33 cellular contexts compared by ENCODE assay signal in genomic region chr13:32224916-32225315, GRCh38.
DNase-seq lines count a peak whose midpoint lies in the region; ATAC-seq and TF ChIP-seq lines count a peak whose summit lies in the region.
"Had no signal": no experiment of that assay in that cellular context is flagged by ENCODE, and none has a peak within 500 bp of the region (broad histone marks: within the 10 kb centered on the region; RNA-seq: fewer than 3 reads in every experiment).

No MANE protein-coding gene starts in this region.

- no peaks in the 10 kb centered on the region for H3K36me3 Mint-ChIP-seq in GM23338 (ENCODE audit: low read depth)
- H3K36me3 Mint-ChIP-seq: CD8-positive, alpha-beta T cell; naive B cell; stimulated activated memory B cell treated with anti-CD40 and anti-IgM and Interleukin-4, amounts not matched to agents 10 μg/mL and 1 μg/mL and 100 μg/mL, for 72 hours; WTC11 had no signal

- no peak for TF ChIP-seq EP300 in gastroesophageal sphincter (IDR thresholded peaks at IDR 0.05)
- no peak for TF ChIP-seq EP300 in sigmoid colon (IDR thresholded peaks at IDR 0.05)

- H4K20me1 ChIP-seq in GM23338 (replicated peaks; ENCODE audit: insufficient read depth): no peaks in the 10 kb centered on the region

- H3K27me3 ChIP-seq in gastroesophageal sphincter: no peaks in the 10 kb centered on the region
- H3K27me3 ChIP-seq in sigmoid colon: no peaks in the 10 kb centered on the region
- no peaks in the 10 kb centered on the region for H3K27me3 ChIP-seq in GM23338 (ENCODE audit: insufficient read depth)
- H3K27me3 ChIP-seq: adrenal gland, BE2C had no signal

- no peak overlapping the region for H3K4me2 ChIP-seq in GM23338

- H3K4me3 ChIP-seq in gastroesophageal sphincter (no peak overlapping the region), sigmoid colon (no peak overlapping the region), GM23338 (no peak overlapping the region)
- H3K4me3 ChIP-seq: adrenal gland had no signal

- TF ChIP-seq POLR2A in gastroesophageal sphincter (IDR thresholded peaks at IDR 0.05) (no peak), sigmoid colon (IDR thresholded peaks at IDR 0.05) (no peak)

- H3K9me3 Mint-ChIP-seq in GM23338: no peaks in the 10 kb centered on the region
- H3K9me3 Mint-ChIP-seq: CD8-positive, alpha-beta T cell; stimulated activated memory B cell treated with anti-CD40 and anti-IgM and Interleukin-4, amounts not matched to agents 10 μg/mL and 1 μg/mL and 100 μg/mL, for 72 hours; WTC11 had no signal

- no peak for TF ChIP-seq CTCF in gastroesophageal sphincter (IDR thresholded peaks at IDR 0.05)
- no peak for TF ChIP-seq CTCF in sigmoid colon (IDR thresholded peaks at IDR 0.05)
- TF ChIP-seq CTCF in GM23338 (conservative IDR thresholded peaks at IDR 0.05; ENCODE audit: low read depth in 2 of 2): no peak

- H3K27me3 Mint-ChIP-seq in GM23338 (ENCODE audit: insufficient read depth, low read depth, poor library complexity): peaks cover 3% of the 10 kb centered on the region
- H3K27me3 Mint-ChIP-seq: naive B cell; stimulated activated memory B cell treated with anti-CD40 and anti-IgM and Interleukin-4, amounts not matched to agents 10 μg/mL and 1 μg/mL and 100 μg/mL, for 72 hours; type B pancreatic cell had no signal

- no peaks in the 10 kb centered on the region for H3F3A ChIP-seq in GM23338 (replicated peaks; ENCODE audit: low read depth)

- intact Hi-C loops in sigmoid colon (cut with DNase I): no loop called here

- no peaks in the 10 kb centered on the region for H3K9me3 ChIP-seq in gastroesophageal sphincter
- H3K9me3 ChIP-seq in sigmoid colon: no peaks in the 10 kb centered on the region
- H3K9me3 ChIP-seq: adrenal gland, BE2C had no signal

- H2AFZ ChIP-seq in GM23338: no peak overlapping the region

- peaks cover 3% of the 10 kb centered on the region; the same call in 1 of the 3 replicates for H3K4me1 Mint-ChIP-seq in GM23338
- H3K4me1 Mint-ChIP-seq: naive B cell; stimulated activated memory B cell treated with anti-CD40 and anti-IgM and Interleukin-4, amounts not matched to agents 10 μg/mL and 1 μg/mL and 100 μg/mL, for 72 hours had no signal

- H3K36me3 ChIP-seq in gastroesophageal sphincter (peaks cover 0 to 20% of the 10 kb centered on the region in 2 donors), sigmoid colon (peaks cover 0 to 28% (median 8%) of the 10 kb centered on the region in 4 donors), GM23338 (ENCODE audit: insufficient read depth) (no peaks in the 10 kb centered on the region)
- H3K36me3 ChIP-seq: adrenal gland had no signal

- no peak overlapping the region for H3K27ac Mint-ChIP-seq in GM23338
- H3K27ac Mint-ChIP-seq: CD8-positive, alpha-beta T cell; naive B cell; stimulated activated memory B cell treated with anti-CD40 and anti-IgM and Interleukin-4, amounts not matched to agents 10 μg/mL and 1 μg/mL and 100 μg/mL, for 72 hours; type B pancreatic cell; WTC11 had no signal

- ATAC-seq in gastroesophageal sphincter: no peak
- ATAC-seq in GM23338: no peak
- ATAC-seq: CD8-positive, alpha-beta T cell; HepG2; left ventricle myocardium superior; stimulated activated memory B cell treated with anti-CD40 and anti-IgM and Interleukin-4, amounts not matched to agents 10 μg/mL and 1 μg/mL and 100 μg/mL, for 72 hours had no signal

- peak overlapping the region in 3 of 4 donors; percentile 52 to 60 (median 58) for H3K27ac ChIP-seq in gastroesophageal sphincter
- H3K27ac ChIP-seq in sigmoid colon: peak overlapping the region; percentile 35 to 63 (median 58)
- no peak overlapping the region for H3K27ac ChIP-seq in GM23338 (ENCODE audit: low read depth)
- H3K27ac ChIP-seq: adrenal gland, epithelial cell of prostate, HL-60 had no signal

- H3K4me1 ChIP-seq in gastroesophageal sphincter: peaks cover 0 to 17% (median 5%) of the 10 kb centered on the region in 3 donors
- peaks cover 0 to 29% (median 20%) of the 10 kb centered on the region in 4 donors for H3K4me1 ChIP-seq in sigmoid colon
- peaks cover 2% of the 10 kb centered on the region; the same call in 1 of the 2 replicates for H3K4me1 ChIP-seq in GM23338 (ENCODE audit: insufficient read depth)
- H3K4me1 ChIP-seq: adrenal gland had no signal

- no peaks in the 10 kb centered on the region for H3K9me2 ChIP-seq in GM23338 (ENCODE audit: insufficient read depth)

- 82 to 83% methylated on average over 5 of the region's 5 CpGs for WGBS in gastroesophageal sphincter (ENCODE audit: low coverage in 1 of 2), 2 donors
- 84 to 89% methylated on average over 5 of the region's 5 CpGs for WGBS in sigmoid colon, 2 donors

- H3K4me3 Mint-ChIP-seq in GM23338: no peak overlapping the region
- H3K4me3 Mint-ChIP-seq: CD8-positive, alpha-beta T cell; naive B cell; stimulated activated memory B cell treated with anti-CD40 and anti-IgM and Interleukin-4, amounts not matched to agents 10 μg/mL and 1 μg/mL and 100 μg/mL, for 72 hours; type B pancreatic cell; WTC11 had no signal

- peak; percentile 10 for DNase-seq in ELR (ENCODE audit: low read depth)
- DNase-seq in amniotic epithelial cell (ENCODE audit: low read depth): peak; percentile 60
- DNase-seq in sigmoid colon: no peak
- DNase-seq in NCI-H1105 (lab: John Stamatoyannopoulos, UW): no peak
- DNase-seq in HT-29 (ENCODE audit: low spot score): no peak
- DNase-seq in HUDEP-2 (lab: John Stamatoyannopoulos, UW; ENCODE audit: unreplicated experiment in 76 of 76): no peak
- DNase-seq in GM23338 (ENCODE audit: low spot score): no peak
- DNase-seq: ACHN; activated CD4-positive, alpha-beta T cell treated with anti-CD3 and anti-CD28 coated beads, Interleukin-2, amount 50 U/mL, for 1 hour; activated naive CD4-positive, alpha-beta T cell treated with Interleukin-2 at 50 U/mL for 16 hours; activated T-cell treated with anti-CD3 and anti-CD28 coated beads, Interleukin-2, amount 50 U/mL, for 1 hour; adrenal gland; BE2C; CD8-positive, alpha-beta T cell; effector memory CD4-positive, alpha-beta T cell; H7; head of caudate nucleus; Karpas-422; kidney; left ventricle myocardium superior; MV-4-11; naive B cell; NCI-H1694; NCI-H2171; NCI-H510A; nucleus accumbens had no signal

- no peaks in the 10 kb centered on the region for H3K79me2 ChIP-seq in GM23338 (replicated peaks; ENCODE audit: insufficient read depth)

TF ChIP-seq in GM23338, 12 proteins besides CTCF, POLR2A, EP300 and RAD21 (continues in another document):
- TF ChIP-seq EZH2 (IDR thresholded peaks at IDR 0.05; ENCODE audit: low read depth, unreplicated experiment) (no peak), EZH2phosphoT487 (IDR thresholded peaks at IDR 0.05; ENCODE audit: unreplicated experiment) (no peak), NANOG (IDR thresholded peaks at IDR 0.05; ENCODE audit: borderline replicate concordance) (no peak), ZNF462 (CRISPR knock-in tag; IDR thresholded peaks at IDR 0.05) (no peak)

Comparison
In these comparisons a context has a peak if more than half of its experiments do, and no peak if none do; other contexts are left out.
1. DNase-seq: peak in ELR (single experiment) and amniotic epithelial cell (single experiment); none in sigmoid colon (single experiment), NCI-H1105 (single experiment), HT-29 (single experiment), HUDEP-2 (0 of 76) and GM23338 (single experiment).